8 cellular contexts compared by ENCODE assay signal in the genomic region with DNA sequence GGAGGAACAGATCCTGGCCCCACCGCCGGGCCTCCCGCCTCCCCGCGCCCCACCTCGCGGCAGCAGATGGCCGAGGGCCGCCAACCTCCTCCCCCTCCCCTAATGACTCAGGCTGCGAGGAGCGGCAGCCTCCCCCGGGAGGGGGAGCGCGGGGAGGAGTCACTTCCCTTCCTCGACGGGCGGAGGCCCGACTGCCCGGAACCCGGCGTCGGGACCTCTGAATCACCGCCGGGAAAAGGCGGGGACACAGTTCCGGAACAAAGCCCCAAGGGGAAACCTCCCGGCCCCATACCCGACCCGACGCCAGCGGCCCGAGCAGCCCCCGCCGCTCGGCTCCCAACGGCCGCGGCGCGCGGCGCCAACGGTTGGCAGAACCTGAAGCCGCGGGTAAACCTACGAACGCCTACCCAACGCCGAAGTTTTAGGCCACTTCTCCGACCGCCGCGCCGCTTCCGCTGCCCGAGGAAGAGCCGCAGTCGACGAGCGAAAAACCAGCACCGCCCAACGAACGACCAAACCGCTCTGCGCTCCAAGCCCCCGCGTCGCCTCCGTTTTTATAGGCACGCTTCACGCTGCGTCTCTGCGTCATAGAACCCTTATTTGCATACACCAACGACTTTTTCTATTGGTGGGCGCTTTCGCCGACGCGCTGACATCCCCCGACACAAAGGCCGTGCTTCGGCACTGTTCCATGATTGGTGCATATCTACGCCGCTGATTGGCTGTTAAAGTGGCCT. TPM values are rescaled to one million over a fixed set of nuclear protein-coding genes. Genes with fewer than 3 reads are reported as not detected.
A peak's percentile ranks its signal among the peaks of the same experiment; 100 is the strongest.
DNase-seq lines count a peak whose midpoint lies in the region; ATAC-seq lines count a peak whose summit lies in the region.

No MANE protein-coding gene starts in this region.

- no peaks in the 10 kb centered on the region for H3K9me3 ChIP-seq in mesenchymal stem cell (ENCODE audit: control insufficient read depth, low read length)

- H2BK5ac ChIP-seq in mesenchymal stem cell (ENCODE audit: low read depth, low read length, poor library complexity, severe bottlenecking), result peak overlapping the region; percentile 99

- H3K18ac ChIP-seq in mesenchymal stem cell (ENCODE audit: low read depth in 1 of 2, low read length in 2 of 2), result peak overlapping the region; percentile 98 to 99

- peaks cover 10% of the 10 kb centered on the region for H3K4me1 ChIP-seq in mesenchymal stem cell (ENCODE audit: control insufficient read depth, insufficient read depth, low read depth, low read length)

- peaks cover 69% of the 10 kb centered on the region for H3K36me3 Mint-ChIP-seq in effector memory CD8-positive, alpha-beta T cell (ENCODE audit: insufficient read depth)

- peak overlapping the region; percentile 97 for H3K27ac ChIP-seq in mesenchymal stem cell (ENCODE audit: low read length, poor library complexity, severe bottlenecking)

- no peaks in the 10 kb centered on the region for H3K27me3 Mint-ChIP-seq in effector memory CD8-positive, alpha-beta T cell

- H2AFZ ChIP-seq in mesenchymal stem cell (ENCODE audit: low read depth, low read length), result no peak overlapping the region

- H4K91ac ChIP-seq in mesenchymal stem cell (ENCODE audit: low read length), result peak overlapping the region; percentile 88

- H3K4me1 Mint-ChIP-seq in effector memory CD8-positive, alpha-beta T cell (ENCODE audit: low read depth in 2 of 2), result peaks cover 35 to 43% of the 10 kb centered on the region in 2 donors

- H3K14ac ChIP-seq in mesenchymal stem cell (ENCODE audit: low read length in 2 of 2), result peak overlapping the region in 1 of 2 experiments; percentile 97

- H3K9ac ChIP-seq in mesenchymal stem cell (ENCODE audit: low read length), result peak overlapping the region; percentile 97

- H2BK120ac ChIP-seq in mesenchymal stem cell (ENCODE audit: low read depth, low read length), result peak overlapping the region; percentile 88

- peak overlapping the region; percentile 83 for H2AK5ac ChIP-seq in mesenchymal stem cell (ENCODE audit: low read length, severe bottlenecking)

- no peaks in the 10 kb centered on the region for H3K9me3 Mint-ChIP-seq in effector memory CD8-positive, alpha-beta T cell

- ATAC-seq in GM21360 (IDR thresholded peaks at IDR 0.05; ENCODE audit: unreplicated experiment), result peak; percentile 53
- ATAC-seq in effector memory CD8-positive, alpha-beta T cell (replicated peaks), result peak; percentile 67

- peak; percentile 93 for DNase-seq in COLO668 (lab: John Stamatoyannopoulos, UW; ENCODE audit: unreplicated experiment)
- DNase-seq in HT-29 (ENCODE audit: low spot score), result peak; percentile 99
- peak; percentile 92 for DNase-seq in NK-92 treated with Interleukin-12 subunit alpha and Interleukin-12 subunit beta, amount 100 ng/mL, for 24 hours (lab: John Stamatoyannopoulos, UW)
- peak; percentile 81 to 86 (median 84) for DNase-seq in activated CD8-positive, alpha-beta memory T cell treated with anti-CD3 and anti-CD28 coated beads for 48 hours (ENCODE audit: low read depth in 2 of 3, low spot score in 2 of 3)
- peak; percentile 90 to 93 (median 90) for DNase-seq in effector memory CD8-positive, alpha-beta T cell
- DNase-seq in mesenchymal stem cell, result peak; percentile 100
- peak; percentile 88 for DNase-seq in stimulated activated CD8-positive, alpha-beta memory T cell treated with anti-CD3 and anti-CD28 coated beads, Interleukin-12 subunit alpha, Interleukin-12 subunit beta, amount 100 ng/mL, for 4 hours (ENCODE audit: low read depth)

- H3K23ac ChIP-seq in mesenchymal stem cell (ENCODE audit: low read length in 2 of 2), result peak overlapping the region in 1 of 2 experiments; percentile 98

- peaks cover 4% of the 10 kb centered on the region for H3K79me1 ChIP-seq in mesenchymal stem cell (replicated peaks; ENCODE audit: low read length, poor library complexity, severe bottlenecking)

- no peak overlapping the region for H2BK12ac ChIP-seq in mesenchymal stem cell (ENCODE audit: low read length in 2 of 2)

- H4K8ac ChIP-seq in mesenchymal stem cell (ENCODE audit: low read length), result peak overlapping the region; percentile 88

- H3K4me3 ChIP-seq in mesenchymal stem cell (ENCODE audit: insufficient read depth in 1 of 2, low read depth in 1 of 2, low read length in 2 of 2), result peak overlapping the region; percentile 87 to 96

- H3K4ac ChIP-seq in mesenchymal stem cell (ENCODE audit: low read depth in 1 of 2, low read length in 2 of 2), result peak overlapping the region; percentile 99

- peak overlapping the region; percentile 83 for H2BK15ac ChIP-seq in mesenchymal stem cell (ENCODE audit: low read depth, poor library complexity, severe bottlenecking)

- H3K36me3 ChIP-seq in mesenchymal stem cell (ENCODE audit: control insufficient read depth in 1 of 2, insufficient read depth in 2 of 2, low read depth in 1 of 2, low read length in 2 of 2), result peaks cover 19 to 42% of the 10 kb centered on the region in 2 experiments

- H3K27me3 ChIP-seq in mesenchymal stem cell (ENCODE audit: control insufficient read depth in 1 of 2, insufficient read depth in 1 of 2, low read length in 2 of 2), result no peaks in the 10 kb centered on the region

- under 1% methylated on average over 72 of the region's 84 CpGs for WGBS in mesenchymal stem cell

- peak overlapping the region; percentile 91 to 99 for H3K4me3 Mint-ChIP-seq in effector memory CD8-positive, alpha-beta T cell

- H3K27ac Mint-ChIP-seq in effector memory CD8-positive, alpha-beta T cell, result peak overlapping the region; percentile 99 to 100

- no peak overlapping the region for H3K4me2 ChIP-seq in mesenchymal stem cell (ENCODE audit: low read length, poor library complexity, severe bottlenecking)

RNA-seq across cellular contexts. Expression of gene UNK, which starts 5.2 kb away (rescaled TPM):
- 23.6 and 24.9 TPM in 2 replicates for total RNA-seq in HT-29 (2014; rRNA removed; shearing (Covaris generic))
- 16.2 TPM for polyA plus RNA-seq in mesenchymal stem cell (2013, experiment 1 of 2)
- polyA plus RNA-seq in mesenchymal stem cell (2013, experiment 2 of 2), result 14.8 TPM

RNA-seq across cellular contexts. Expression of gene GALK1, which starts 14.4 kb away (rescaled TPM):
- total RNA-seq in HT-29 (2014; rRNA removed; shearing (Covaris generic)), result 40.8 and 41.8 TPM in 2 replicates
- 29.0 TPM for polyA plus RNA-seq in mesenchymal stem cell (2013, experiment 1 of 2)
- polyA plus RNA-seq in mesenchymal stem cell (2013, experiment 2 of 2), result 27.7 TPM

RNA-seq across cellular contexts. Expression of gene ITGB4, which starts 58.2 kb away (rescaled TPM):
- 224 and 281 TPM in 2 replicates for total RNA-seq in HT-29 (2014; rRNA removed; shearing (Covaris generic))
- 1.3 TPM for polyA plus RNA-seq in mesenchymal stem cell (2013, experiment 1 of 2)
- polyA plus RNA-seq in mesenchymal stem cell (2013, experiment 2 of 2), result 1.0 TPM

Comparison
In these comparisons a context has a peak if more than half of its experiments do, and no peak if none do; other contexts are left out.
1. Peak in every context shown above with its lines: DNase-seq, ATAC-seq, H3K4me3 ChIP-seq and H3K27ac ChIP-seq.